ENCODE assay signal across 9 cellular contexts in the genomic region with DNA sequence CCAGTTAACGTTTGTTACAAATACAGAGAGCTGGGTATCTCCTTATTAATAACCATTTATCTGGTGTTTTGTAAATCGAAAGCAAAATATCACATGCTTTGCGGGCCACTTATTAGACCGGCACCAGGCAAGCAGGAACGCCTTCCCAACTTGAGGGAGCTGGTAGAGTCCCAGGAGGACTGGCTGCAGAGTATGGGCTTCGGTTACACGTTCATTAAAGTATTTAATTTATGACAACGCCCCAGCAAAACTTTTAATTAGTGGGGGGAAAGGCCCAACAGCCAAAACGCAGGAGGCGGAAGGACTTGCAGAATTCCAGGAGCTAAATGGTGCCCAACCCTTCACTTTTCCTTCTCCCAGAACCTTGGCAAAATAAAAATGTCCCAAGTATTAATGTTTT. TPM values are rescaled to one million over a fixed set of nuclear protein-coding genes. Genes with fewer than 3 reads are reported as not detected.
DNase-seq lines count a peak whose midpoint lies in the region; ATAC-seq, FAIRE-seq and TF ChIP-seq lines count a peak whose summit lies in the region.
"Had no signal": no experiment of that assay in that cellular context is flagged by ENCODE, and none has a peak within 500 bp of the region (broad histone marks: within the 10 kb centered on the region; RNA-seq: fewer than 3 reads in every experiment).

No MANE protein-coding gene starts in this region.

- intact Hi-C loops in lower lobe of right lung (cut with DNase I) (no loop called here), upper lobe of right lung (cut with DNase I) (loop anchor here (10.0 kb wide), 1 partner anchor 272 kb away; no protein-coding TSS in a partner anchor)

- in situ Hi-C loops in astrocyte of the spinal cord (cut with HindIII; ENCODE audit: low sequenced_read_pairs), result no loop called here

- H3K4me1 ChIP-seq in lower lobe of right lung (peaks cover 59% of the 10 kb centered on the region), upper lobe of right lung (peaks cover 61% of the 10 kb centered on the region)

- H3K36me3 ChIP-seq in lower lobe of right lung, result peaks cover 30% of the 10 kb centered on the region
- peaks cover 9% of the 10 kb centered on the region for H3K36me3 ChIP-seq in upper lobe of right lung

- H3K9me3 ChIP-seq in lower lobe of right lung (no peaks in the 10 kb centered on the region), upper lobe of right lung (no peaks in the 10 kb centered on the region)

- ATAC-seq in lower lobe of right lung, result no peak
- no peak for ATAC-seq in upper lobe of right lung

- H3K36me3 Mint-ChIP-seq in activated naive CD4-positive, alpha-beta T cell treated with anti-CD3 and anti-CD28 coated beads, Interleukin-2, amount 50 U/mL, for 24 hours, result peaks cover 17% of the 10 kb centered on the region

- H3K27me3 ChIP-seq in lower lobe of right lung (ENCODE audit: low read depth) (no peaks in the 10 kb centered on the region), upper lobe of right lung (no peaks in the 10 kb centered on the region)

- H3K27ac ChIP-seq in lower lobe of right lung, result peak overlapping the region; percentile 94
- peak overlapping the region; percentile 95 for H3K27ac ChIP-seq in upper lobe of right lung

- peak overlapping the region; percentile 96 for H3K4me3 Mint-ChIP-seq in activated naive CD4-positive, alpha-beta T cell treated with anti-CD3 and anti-CD28 coated beads, Interleukin-2, amount 50 U/mL, for 24 hours

- no peak overlapping the region for H3K27ac Mint-ChIP-seq in activated naive CD4-positive, alpha-beta T cell treated with anti-CD3 and anti-CD28 coated beads, Interleukin-2, amount 50 U/mL, for 24 hours

- no peak for TF ChIP-seq POLR2A in GM12892 (IDR thresholded peaks at IDR 0.05; ENCODE audit: low read depth, low read length)

- no peak for DNase-seq in activated naive CD4-positive, alpha-beta T cell treated with anti-CD3 and anti-CD28 coated beads, Interleukin-2, amount 50 U/mL, for 16 hours
- DNase-seq in astrocyte of the spinal cord (ENCODE audit: low read depth, low spot score), result no peak
- DNase-seq in lower lobe of right lung, result no peak
- peak; percentile 40 for DNase-seq in upper lobe of right lung
- DNase-seq in urothelium cell line (ENCODE audit: low spot score), result no peak
- DNase-seq in GM12892 (ENCODE audit: insufficient read length), result no peak
- no peak for DNase-seq in GDM1 (lab: John Stamatoyannopoulos, UW)
- DNase-seq: GF-D8 had no signal

- TF ChIP-seq CTCF in astrocyte of the spinal cord (IDR thresholded peaks at IDR 0.05; ENCODE audit: low read depth, low read length) (no peak), lower lobe of right lung (IDR thresholded peaks at IDR 0.05) (no peak), upper lobe of right lung (IDR thresholded peaks at IDR 0.05) (no peak)

- H3K9me3 Mint-ChIP-seq in activated naive CD4-positive, alpha-beta T cell treated with anti-CD3 and anti-CD28 coated beads, Interleukin-2, amount 50 U/mL, for 24 hours, result no peaks in the 10 kb centered on the region

- H3K4me1 Mint-ChIP-seq in activated naive CD4-positive, alpha-beta T cell treated with anti-CD3 and anti-CD28 coated beads, Interleukin-2, amount 50 U/mL, for 24 hours, result peaks cover 64% of the 10 kb centered on the region

- FAIRE-seq in urothelium cell line (lab: Jason Lieb, UNC), result no peak
- no peak for FAIRE-seq in GM12892 (lab: Jason Lieb, UNC)

- H3K4me3 ChIP-seq in astrocyte of the spinal cord (ENCODE audit: low read depth, low read length) (peak overlapping the region; percentile 95), lower lobe of right lung (peak overlapping the region; percentile 90), upper lobe of right lung (peak overlapping the region; percentile 83)

- H3K27me3 Mint-ChIP-seq in activated naive CD4-positive, alpha-beta T cell treated with anti-CD3 and anti-CD28 coated beads, Interleukin-2, amount 50 U/mL, for 24 hours, result no peaks in the 10 kb centered on the region

RNA-seq across cellular contexts. Expression of a gene that starts 3.7 kb away (rescaled TPM):
- total RNA-seq in lower lobe of right lung (63.4 TPM), upper lobe of right lung (68.9 TPM)
- 13.8 TPM for polyA plus RNA-seq in GM12892 (2012; ENCODE audit: missing spikeins)
